In the genomic region with DNA sequence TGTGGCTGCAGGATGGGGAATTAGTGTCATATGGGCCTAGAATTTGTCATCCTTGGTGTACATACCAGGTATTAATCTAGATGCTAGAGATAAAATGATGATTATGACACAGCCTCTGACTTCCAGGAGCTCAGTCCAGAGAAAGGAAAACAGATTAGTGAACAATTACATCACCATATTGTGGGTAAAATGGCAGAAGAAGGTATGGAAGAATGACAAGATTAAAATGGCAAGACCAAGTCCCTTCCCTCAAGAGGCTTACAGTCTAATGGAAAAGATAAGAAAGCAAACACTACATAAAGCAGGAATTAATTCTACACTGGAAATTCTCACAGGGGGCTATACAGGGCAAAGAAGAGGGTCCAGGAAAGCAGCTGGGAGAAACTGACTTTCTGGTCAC, we compare ENCODE assay signal across 8 cellular contexts. TPM values are rescaled to one million over a fixed set of nuclear protein-coding genes. Genes with fewer than 3 reads are reported as not detected.
"Had no signal": no experiment of that assay in that cellular context is flagged by ENCODE, and none has a peak within 500 bp of the region (broad histone marks: within the 10 kb centered on the region; RNA-seq: fewer than 3 reads in every experiment).

No MANE protein-coding gene starts in this region.

- H3K4me3 Mint-ChIP-seq: GM23338, H9, HFFc6, IgD-negative memory B cell had no signal

- ATAC-seq: GM23338 had no signal

- H3K4me1 Mint-ChIP-seq: IgD-negative memory B cell had no signal

- DNase-seq: H9, HCEC 1CT, HFFc6, KG1 had no signal

- H3K9me3 Mint-ChIP-seq: H9, HFFc6 had no signal

- H3K36me3 Mint-ChIP-seq: IgD-negative memory B cell had no signal

- H3K27ac Mint-ChIP-seq: GM23338, H9, HFFc6, IgD-negative memory B cell had no signal

- H3K4me3 ChIP-seq: GM23338 had no signal

RNA-seq across cellular contexts. Expression of gene CLUL1, which starts 34.8 kb away (rescaled TPM):
- total RNA-seq: GM23338, H1, HFFc6, HT-29 had no signal
- polyA plus RNA-seq: IgD-negative memory B cell had no signal

RNA-seq across cellular contexts. Expression of gene CETN1, which starts 51.4 kb away (rescaled TPM):
- total RNA-seq: GM23338, H1, H9, HFFc6, HT-29 had no signal
- polyA plus RNA-seq: GM23338, H1, IgD-negative memory B cell had no signal
